1 cellular context compared by ENCODE assay signal in genomic region chr13:44617648-44618047, GRCh38.
TF ChIP-seq lines count a peak whose summit lies in the region.

No MANE protein-coding gene starts in this region.

TF ChIP-seq in IMR-90, 13 proteins besides CTCF, POLR2A, EP300 and RAD21 (continued from another document):
- TF ChIP-seq, protein P1, sequence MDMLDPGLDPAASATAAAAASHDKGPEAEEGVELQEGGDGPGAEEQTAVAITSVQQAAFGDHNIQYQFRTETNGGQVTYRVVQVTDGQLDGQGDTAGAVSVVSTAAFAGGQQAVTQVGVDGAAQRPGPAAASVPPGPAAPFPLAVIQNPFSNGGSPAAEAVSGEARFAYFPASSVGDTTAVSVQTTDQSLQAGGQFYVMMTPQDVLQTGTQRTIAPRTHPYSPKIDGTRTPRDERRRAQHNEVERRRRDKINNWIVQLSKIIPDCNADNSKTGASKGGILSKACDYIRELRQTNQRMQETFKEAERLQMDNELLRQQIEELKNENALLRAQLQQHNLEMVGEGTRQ (IDR thresholded peaks at IDR 0.05; ENCODE audit: low read depth, low read length): no peak
- TF ChIP-seq MAZ (IDR thresholded peaks at IDR 0.05; ENCODE audit: borderline replicate concordance, low read depth, low read length) (no peak), MAFK (IDR thresholded peaks at IDR 0.05; ENCODE audit: low read depth, low read length) (no peak), NFE2L2 (IDR thresholded peaks at IDR 0.05; ENCODE audit: low read depth, low read length) (no peak), CEBPB (IDR thresholded peaks at IDR 0.05; ENCODE audit: low read depth, low read length) (no peak), SMC3 (IDR thresholded peaks at IDR 0.05; ENCODE audit: low read depth, low read length) (no peak), RFX5 (IDR thresholded peaks at IDR 0.05; ENCODE audit: low read depth, low read length) (no peak), CHD1 (IDR thresholded peaks at IDR 0.05; ENCODE audit: low read depth, low read length) (no peak), MXI1 (IDR thresholded peaks at IDR 0.05; ENCODE audit: borderline replicate concordance, low read depth, low read length) (no peak)
- TF ChIP-seq, protein P2, sequence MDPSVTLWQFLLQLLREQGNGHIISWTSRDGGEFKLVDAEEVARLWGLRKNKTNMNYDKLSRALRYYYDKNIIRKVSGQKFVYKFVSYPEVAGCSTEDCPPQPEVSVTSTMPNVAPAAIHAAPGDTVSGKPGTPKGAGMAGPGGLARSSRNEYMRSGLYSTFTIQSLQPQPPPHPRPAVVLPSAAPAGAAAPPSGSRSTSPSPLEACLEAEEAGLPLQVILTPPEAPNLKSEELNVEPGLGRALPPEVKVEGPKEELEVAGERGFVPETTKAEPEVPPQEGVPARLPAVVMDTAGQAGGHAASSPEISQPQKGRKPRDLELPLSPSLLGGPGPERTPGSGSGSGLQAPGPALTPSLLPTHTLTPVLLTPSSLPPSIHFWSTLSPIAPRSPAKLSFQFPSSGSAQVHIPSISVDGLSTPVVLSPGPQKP (IDR thresholded peaks at IDR 0.05; ENCODE audit: borderline replicate concordance, low read depth, low read length): no peak
